Comparison of ENCODE assay signal across 1 cellular context in the genomic region with DNA sequence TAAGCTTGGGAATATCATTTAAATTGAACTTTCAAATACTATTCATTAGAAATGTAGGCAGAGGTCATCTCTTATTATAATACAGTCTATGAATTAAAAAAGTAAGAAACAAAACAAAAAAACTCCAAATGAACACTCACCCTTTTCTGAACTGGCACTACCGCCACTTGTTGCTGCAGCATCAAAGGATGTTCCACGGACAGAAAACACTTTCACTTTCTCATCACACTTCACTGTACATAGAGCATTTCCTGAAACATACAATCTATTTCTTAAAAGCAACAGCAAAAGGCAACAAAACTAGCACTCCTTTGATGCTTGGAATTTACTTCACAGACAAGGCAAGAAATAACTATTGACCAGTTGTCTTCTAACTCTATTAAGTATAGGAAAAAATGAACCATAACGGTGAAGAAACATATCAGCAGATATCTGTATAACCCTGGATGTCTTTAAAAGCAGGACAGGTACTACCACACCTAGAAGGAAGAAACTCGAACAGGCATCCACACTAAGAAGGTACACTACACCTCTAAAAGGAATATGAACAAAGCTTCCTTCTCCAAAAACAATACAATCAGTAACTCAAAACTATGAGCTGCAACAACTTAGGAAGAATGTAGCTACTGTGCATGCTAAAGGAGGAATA.
TF ChIP-seq lines count a peak whose summit lies in the region.

No MANE protein-coding gene starts in this region.

TF ChIP-seq in SK-N-SH, 30 proteins besides CTCF, POLR2A, EP300 and RAD21 (continued from another document):
- TF ChIP-seq, protein P1, sequence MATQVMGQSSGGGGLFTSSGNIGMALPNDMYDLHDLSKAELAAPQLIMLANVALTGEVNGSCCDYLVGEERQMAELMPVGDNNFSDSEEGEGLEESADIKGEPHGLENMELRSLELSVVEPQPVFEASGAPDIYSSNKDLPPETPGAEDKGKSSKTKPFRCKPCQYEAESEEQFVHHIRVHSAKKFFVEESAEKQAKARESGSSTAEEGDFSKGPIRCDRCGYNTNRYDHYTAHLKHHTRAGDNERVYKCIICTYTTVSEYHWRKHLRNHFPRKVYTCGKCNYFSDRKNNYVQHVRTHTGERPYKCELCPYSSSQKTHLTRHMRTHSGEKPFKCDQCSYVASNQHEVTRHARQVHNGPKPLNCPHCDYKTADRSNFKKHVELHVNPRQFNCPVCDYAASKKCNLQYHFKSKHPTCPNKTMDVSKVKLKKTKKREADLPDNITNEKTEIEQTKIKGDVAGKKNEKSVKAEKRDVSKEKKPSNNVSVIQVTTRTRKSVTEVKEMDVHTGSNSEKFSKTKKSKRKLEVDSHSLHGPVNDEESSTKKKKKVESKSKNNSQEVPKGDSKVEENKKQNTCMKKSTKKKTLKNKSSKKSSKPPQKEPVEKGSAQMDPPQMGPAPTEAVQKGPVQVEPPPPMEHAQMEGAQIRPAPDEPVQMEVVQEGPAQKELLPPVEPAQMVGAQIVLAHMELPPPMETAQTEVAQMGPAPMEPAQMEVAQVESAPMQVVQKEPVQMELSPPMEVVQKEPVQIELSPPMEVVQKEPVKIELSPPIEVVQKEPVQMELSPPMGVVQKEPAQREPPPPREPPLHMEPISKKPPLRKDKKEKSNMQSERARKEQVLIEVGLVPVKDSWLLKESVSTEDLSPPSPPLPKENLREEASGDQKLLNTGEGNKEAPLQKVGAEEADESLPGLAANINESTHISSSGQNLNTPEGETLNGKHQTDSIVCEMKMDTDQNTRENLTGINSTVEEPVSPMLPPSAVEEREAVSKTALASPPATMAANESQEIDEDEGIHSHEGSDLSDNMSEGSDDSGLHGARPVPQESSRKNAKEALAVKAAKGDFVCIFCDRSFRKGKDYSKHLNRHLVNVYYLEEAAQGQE (IDR thresholded peaks at IDR 0.05; ENCODE audit: low read depth, low read length) = no peak
- TF ChIP-seq NRF1 (IDR thresholded peaks at IDR 0.05; ENCODE audit: low read depth, low read length) (no peak), EZH2phosphoT487 (IDR thresholded peaks at IDR 0.05; ENCODE audit: borderline replicate concordance, low read depth) (no peak), POLR2AphosphoS5 (IDR thresholded peaks at IDR 0.05; ENCODE audit: low read depth, low read length) (no peak), FOSL2 (IDR thresholded peaks at IDR 0.05; ENCODE audit: borderline replicate concordance, low read depth) (no peak), GATA2 (CRISPR knock-in tag; IDR thresholded peaks at IDR 0.05) (no peak)
- TF ChIP-seq, protein P2, sequence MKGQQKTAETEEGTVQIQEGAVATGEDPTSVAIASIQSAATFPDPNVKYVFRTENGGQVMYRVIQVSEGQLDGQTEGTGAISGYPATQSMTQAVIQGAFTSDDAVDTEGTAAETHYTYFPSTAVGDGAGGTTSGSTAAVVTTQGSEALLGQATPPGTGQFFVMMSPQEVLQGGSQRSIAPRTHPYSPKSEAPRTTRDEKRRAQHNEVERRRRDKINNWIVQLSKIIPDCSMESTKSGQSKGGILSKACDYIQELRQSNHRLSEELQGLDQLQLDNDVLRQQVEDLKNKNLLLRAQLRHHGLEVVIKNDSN (IDR thresholded peaks at IDR 0.05; ENCODE audit: borderline replicate concordance, low read depth) = no peak
